1 cellular context compared by ENCODE assay signal in genomic region chr19:28785961-28786360, GRCh38.
TF ChIP-seq lines count a peak whose summit lies in the region.

No MANE protein-coding gene starts in this region.

TF ChIP-seq in GM23338, 12 proteins besides CTCF, POLR2A, EP300 and RAD21 (continued from another document):
- TF ChIP-seq ZNF462 (CRISPR knock-in tag; IDR thresholded peaks at IDR 0.05): no peak
- no peak for TF ChIP-seq JUNB (IDR thresholded peaks at IDR 0.05; ENCODE audit: unreplicated experiment)
- TF ChIP-seq EZH2 (IDR thresholded peaks at IDR 0.05; ENCODE audit: low read depth, unreplicated experiment): no peak
- TF ChIP-seq EZH2phosphoT487 (IDR thresholded peaks at IDR 0.05; ENCODE audit: unreplicated experiment): no peak
- no peak for TF ChIP-seq STAT1 (IDR thresholded peaks at IDR 0.05; ENCODE audit: unreplicated experiment)
